Comparison of ENCODE assay signal across 13 cellular contexts in the genomic region with DNA sequence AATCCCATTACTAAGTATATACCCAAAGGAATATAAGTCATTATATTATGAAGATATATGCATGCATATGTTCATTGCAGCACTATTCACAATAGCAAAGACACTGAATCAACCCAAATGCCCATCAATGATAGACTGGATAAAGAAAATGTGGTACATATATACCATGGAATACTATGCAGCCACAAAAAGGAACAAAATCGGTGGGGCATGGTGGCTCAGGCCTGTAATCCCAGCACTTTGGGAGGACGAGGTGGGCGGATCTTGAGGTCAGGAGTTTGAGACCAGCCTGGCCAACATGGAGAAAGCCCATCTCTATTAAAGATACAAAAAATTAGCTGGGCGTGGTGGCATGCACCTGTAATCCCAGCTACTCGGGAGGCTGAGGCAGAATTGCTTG. TPM values are rescaled to one million over a fixed set of nuclear protein-coding genes. Genes with fewer than 3 reads are reported as not detected.
"Had no signal": no experiment of that assay in that cellular context is flagged by ENCODE, and none has a peak within 500 bp of the region (broad histone marks: within the 10 kb centered on the region; RNA-seq: fewer than 3 reads in every experiment).

No MANE protein-coding gene starts in this region.

RNA-seq across cellular contexts. Expression of gene ABHD12B, which starts 56.3 kb away (rescaled TPM):
- total RNA-seq: activated CD4-positive, alpha-beta T cell treated with anti-CD3 and anti-CD28 coated beads, Interleukin-2, amount 10 ng/mL, durations not matched to agents 24 days and 14 days; activated CD8-positive, alpha-beta T cell treated with anti-CD3 and anti-CD28 coated beads, Interleukin-2, amount 10 ng/mL, durations not matched to agents 7 days and 5 days; activated T-helper 1 cell treated with anti-CD3 and anti-CD28 coated beads, Interleukin-12 subunit alpha, Interleukin-12 subunit beta, Interleukin-2, Interleukin-4 antibody, amounts not matched to agents 30 ng/mL and 10 ng/mL and 1 ng/mL, durations not matched to agents 14 hours and 24 hours and 36 hours; astrocyte; body of pancreas; breast epithelium; cardiac septum; MCF 10A; PC-9; Right ventricle myocardium inferior; SK-MEL-5; T-helper 1 cell treated with Interleukin-12 subunit alpha and Interleukin-12 subunit beta and Interleukin-4 antibody, amounts not matched to agents 30 ng/mL and 1 ng/mL, for 36 hours; T-helper 2 cell treated with Interferon-gamma antibody and Interleukin-4, amounts not matched to agents 100 ng/mL and 5 ng/mL, for 36 hours had no signal
